31 cellular contexts compared by ENCODE assay signal in genomic region chr20:48564997-48565396, GRCh38.
"Had no signal": no experiment of that assay in that cellular context is flagged by ENCODE, and none has a peak within 500 bp of the region (broad histone marks: within the 10 kb centered on the region; RNA-seq: fewer than 3 reads in every experiment).

No MANE protein-coding gene starts in this region.

- H3K9me3 Mint-ChIP-seq: activated CD4-positive, alpha-beta T cell treated with anti-CD3 and anti-CD28 coated beads, Interleukin-2, amount 10 ng/mL, durations not matched to agents 7 days and 5 days; activated T-helper 2 cell treated with anti-CD3 and anti-CD28 coated beads, Interferon-gamma antibody, Interleukin-2, Interleukin-4, amounts not matched to agents 10 μg/mL and 5 μg/mL and 100 μg/mL, durations not matched to agents 14 hours and 24 hours and 36 hours had no signal

- H3K9me3 ChIP-seq: adrenal gland, body of pancreas, breast epithelium had no signal

- ATAC-seq: activated CD8-positive, alpha-beta T cell treated with anti-CD3 and anti-CD28 coated beads, Interleukin-2, amount 10 ng/mL, durations not matched to agents 7 days and 5 days; activated naive CD4-positive, alpha-beta T cell treated with anti-CD3 and anti-CD28 coated beads, Interleukin-2, amount 50 U/mL, for 72 hours; body of pancreas; Panc1 had no signal

- H3K4me1 ChIP-seq: adrenal gland, body of pancreas, breast epithelium had no signal

- H3K4me3 Mint-ChIP-seq: activated CD4-positive, alpha-beta T cell treated with anti-CD3 and anti-CD28 coated beads, Interleukin-2, amount 10 ng/mL, durations not matched to agents 7 days and 5 days; activated CD8-positive, alpha-beta T cell treated with anti-CD3 and anti-CD28 coated beads, Interleukin-2, amount 10 ng/mL, durations not matched to agents 7 days and 5 days; activated T-cell treated with anti-CD3 and anti-CD28 coated beads, Interleukin-2, amount 50 U/mL, for 24 hours had no signal

- H3K27ac Mint-ChIP-seq: activated CD4-positive, alpha-beta T cell treated with anti-CD3 and anti-CD28 coated beads, Interleukin-2, amount 10 ng/mL, durations not matched to agents 7 days and 5 days; activated CD8-positive, alpha-beta T cell treated with anti-CD3 and anti-CD28 coated beads, Interleukin-2, amount 10 ng/mL, durations not matched to agents 7 days and 5 days; activated naive CD4-positive, alpha-beta T cell treated with anti-CD3 and anti-CD28 coated beads, Interleukin-2, amount 50 U/mL, for 72 hours; activated T-cell treated with anti-CD3 and anti-CD28 coated beads, Interleukin-2, amount 50 U/mL, for 24 hours; activated T-helper 2 cell treated with anti-CD3 and anti-CD28 coated beads, Interferon-gamma antibody, Interleukin-2, Interleukin-4, amounts not matched to agents 10 μg/mL and 5 μg/mL and 100 μg/mL, durations not matched to agents 14 hours and 24 hours and 36 hours had no signal

- H3K36me3 Mint-ChIP-seq: activated naive CD4-positive, alpha-beta T cell treated with anti-CD3 and anti-CD28 coated beads, Interleukin-2, amount 50 U/mL, for 72 hours had no signal

- H3K36me3 ChIP-seq: adrenal gland, breast epithelium, WERI-Rb-1 had no signal

- H3K4me1 Mint-ChIP-seq: activated CD4-positive, alpha-beta T cell treated with anti-CD3 and anti-CD28 coated beads, Interleukin-2, amount 10 ng/mL, durations not matched to agents 7 days and 5 days had no signal

- H3K27me3 ChIP-seq: adrenal gland, body of pancreas, breast epithelium had no signal

- H3K9ac ChIP-seq: KMS-11 had no signal

- DNase-seq: activated CD4-positive, alpha-beta T cell treated with anti-CD3 and anti-CD28 coated beads, Interleukin-2, amount 10 ng/mL, durations not matched to agents 7 days and 5 days; activated CD4-positive, alpha-beta T cell treated with anti-CD3 and anti-CD28 coated beads, Interleukin-2, amount 50 U/mL, for 48 hours; activated CD4-positive, CD25-positive, alpha-beta regulatory T cell; activated CD8-positive, alpha-beta T cell treated with anti-CD3 and anti-CD28 coated beads, Interleukin-2, amount 10 ng/mL, durations not matched to agents 7 days and 5 days; activated gamma-delta T cell; activated naive CD4-positive, alpha-beta T cell treated with Interleukin-2 at 50 U/mL for 16 hours; activated T-cell treated with anti-CD3 and anti-CD28 coated beads, Interleukin-2, amount 50 U/mL, for 24 hours; adrenal gland; body of pancreas; cerebellar nuclear complex; MM.1S; MV-4-11; NCI-H1092 treated with DMSO at 0.1 percent for 48 hours; NCI-H1417 treated with DMSO at 0.1 percent for 48 hours; NCI-H1930; NCI-H2081 treated with DMSO at 0.1 percent for 48 hours; NCI-H226; NCI-H446 treated with DMSO at 0.1 percent for 48 hours; NCI-H524; NCI-H69; NCI-H82; SHP77 treated with DMSO at 0.1 percent for 48 hours; SW 1271; T1000; WERI-Rb-1 had no signal

- H3K4me2 ChIP-seq: KMS-11 had no signal

- H3K27me3 Mint-ChIP-seq: activated CD4-positive, alpha-beta T cell treated with anti-CD3 and anti-CD28 coated beads, Interleukin-2, amount 10 ng/mL, durations not matched to agents 7 days and 5 days had no signal

- H3K4me3 ChIP-seq: adrenal gland, body of pancreas, breast epithelium had no signal

- FAIRE-seq: astrocyte had no signal

- H3K27ac ChIP-seq: adrenal gland, body of pancreas, breast epithelium, KMS-11, WERI-Rb-1 had no signal
